Comparison of ENCODE assay signal across 1 cellular context in the genomic region with DNA sequence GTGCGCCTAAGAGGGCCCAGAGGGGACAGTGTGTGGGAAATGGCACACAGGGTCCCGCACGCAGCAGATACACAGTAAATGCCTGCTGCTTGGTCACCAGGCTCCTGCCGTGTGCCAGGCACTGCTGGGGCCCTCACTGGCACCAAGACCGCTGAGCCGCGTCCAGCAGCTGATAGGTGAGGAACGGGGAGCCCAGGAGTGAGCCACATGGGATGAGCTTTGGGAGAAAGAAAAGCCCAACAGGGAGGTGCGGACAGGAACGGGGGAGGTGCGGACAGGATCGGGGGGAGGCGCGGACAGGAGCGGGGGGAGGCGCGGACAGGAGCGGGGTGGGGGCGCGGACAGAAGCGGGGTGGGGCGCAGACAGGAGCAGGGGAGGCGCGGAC.
A peak's percentile ranks its signal among the peaks of the same experiment; 100 is the strongest.
TF ChIP-seq lines count a peak whose summit lies in the region.

No MANE protein-coding gene starts in this region.

TF ChIP-seq in HepG2, 621 proteins besides CTCF, POLR2A, EP300 and RAD21:
- no peak for TF ChIP-seq IRX3 (CRISPR knock-in tag; IDR thresholded peaks at IDR 0.05; ENCODE audit: borderline replicate concordance, low read depth)
- no peak for TF ChIP-seq ZFYVE20 (CRISPR knock-in tag; IDR thresholded peaks at IDR 0.05; ENCODE audit: borderline replicate concordance, low read depth)
- TF ChIP-seq, protein P1, sequence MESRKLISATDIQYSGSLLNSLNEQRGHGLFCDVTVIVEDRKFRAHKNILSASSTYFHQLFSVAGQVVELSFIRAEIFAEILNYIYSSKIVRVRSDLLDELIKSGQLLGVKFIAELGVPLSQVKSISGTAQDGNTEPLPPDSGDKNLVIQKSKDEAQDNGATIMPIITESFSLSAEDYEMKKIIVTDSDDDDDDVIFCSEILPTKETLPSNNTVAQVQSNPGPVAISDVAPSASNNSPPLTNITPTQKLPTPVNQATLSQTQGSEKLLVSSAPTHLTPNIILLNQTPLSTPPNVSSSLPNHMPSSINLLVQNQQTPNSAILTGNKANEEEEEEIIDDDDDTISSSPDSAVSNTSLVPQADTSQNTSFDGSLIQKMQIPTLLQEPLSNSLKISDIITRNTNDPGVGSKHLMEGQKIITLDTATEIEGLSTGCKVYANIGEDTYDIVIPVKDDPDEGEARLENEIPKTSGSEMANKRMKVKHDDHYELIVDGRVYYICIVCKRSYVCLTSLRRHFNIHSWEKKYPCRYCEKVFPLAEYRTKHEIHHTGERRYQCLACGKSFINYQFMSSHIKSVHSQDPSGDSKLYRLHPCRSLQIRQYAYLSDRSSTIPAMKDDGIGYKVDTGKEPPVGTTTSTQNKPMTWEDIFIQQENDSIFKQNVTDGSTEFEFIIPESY (CRISPR knock-in tag; IDR thresholded peaks at IDR 0.05), result peak; percentile 47
- no peak for TF ChIP-seq ZNF431 (CRISPR knock-in tag; IDR thresholded peaks at IDR 0.05; ENCODE audit: borderline replicate concordance, low read depth)
